Comparison of ENCODE assay signal across 8 cellular contexts in the genomic region with DNA sequence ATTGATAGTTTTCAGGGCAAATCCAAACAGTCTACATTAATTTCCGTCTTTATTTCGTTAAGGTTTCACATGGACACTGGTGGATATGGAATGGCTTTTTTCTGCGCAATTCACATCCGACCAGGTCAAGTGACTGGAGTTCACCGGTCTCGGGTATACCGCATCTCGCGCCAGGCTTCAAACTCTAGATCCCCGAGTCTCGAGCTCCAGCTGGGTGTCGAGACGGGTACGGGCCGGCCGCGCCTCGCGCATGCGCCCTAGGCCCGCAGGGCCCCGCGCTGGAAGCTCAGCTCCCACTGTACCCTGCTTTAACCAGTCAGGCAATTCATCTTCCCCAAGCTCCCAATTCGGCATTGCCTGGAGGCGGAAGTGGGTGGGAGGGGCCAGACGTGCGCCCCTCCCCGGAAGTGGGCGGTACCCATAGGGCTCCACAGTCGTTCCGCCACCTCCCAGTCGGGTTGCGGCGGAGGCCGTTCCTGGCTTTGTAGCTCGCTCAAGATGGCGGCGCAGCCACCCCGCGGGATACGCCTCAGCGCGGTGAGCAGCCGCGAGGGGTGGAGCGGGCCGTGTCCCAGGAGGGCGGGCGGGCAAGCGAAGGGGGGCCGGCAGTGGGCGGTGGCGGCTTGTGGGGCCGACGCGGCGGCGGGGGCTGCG. TPM values are rescaled to one million over a fixed set of nuclear protein-coding genes. Genes with fewer than 3 reads are reported as not detected.
DNase-seq lines count a peak whose midpoint lies in the region; ATAC-seq, FAIRE-seq and TF ChIP-seq lines count a peak whose summit lies in the region.

A gene with protein sequence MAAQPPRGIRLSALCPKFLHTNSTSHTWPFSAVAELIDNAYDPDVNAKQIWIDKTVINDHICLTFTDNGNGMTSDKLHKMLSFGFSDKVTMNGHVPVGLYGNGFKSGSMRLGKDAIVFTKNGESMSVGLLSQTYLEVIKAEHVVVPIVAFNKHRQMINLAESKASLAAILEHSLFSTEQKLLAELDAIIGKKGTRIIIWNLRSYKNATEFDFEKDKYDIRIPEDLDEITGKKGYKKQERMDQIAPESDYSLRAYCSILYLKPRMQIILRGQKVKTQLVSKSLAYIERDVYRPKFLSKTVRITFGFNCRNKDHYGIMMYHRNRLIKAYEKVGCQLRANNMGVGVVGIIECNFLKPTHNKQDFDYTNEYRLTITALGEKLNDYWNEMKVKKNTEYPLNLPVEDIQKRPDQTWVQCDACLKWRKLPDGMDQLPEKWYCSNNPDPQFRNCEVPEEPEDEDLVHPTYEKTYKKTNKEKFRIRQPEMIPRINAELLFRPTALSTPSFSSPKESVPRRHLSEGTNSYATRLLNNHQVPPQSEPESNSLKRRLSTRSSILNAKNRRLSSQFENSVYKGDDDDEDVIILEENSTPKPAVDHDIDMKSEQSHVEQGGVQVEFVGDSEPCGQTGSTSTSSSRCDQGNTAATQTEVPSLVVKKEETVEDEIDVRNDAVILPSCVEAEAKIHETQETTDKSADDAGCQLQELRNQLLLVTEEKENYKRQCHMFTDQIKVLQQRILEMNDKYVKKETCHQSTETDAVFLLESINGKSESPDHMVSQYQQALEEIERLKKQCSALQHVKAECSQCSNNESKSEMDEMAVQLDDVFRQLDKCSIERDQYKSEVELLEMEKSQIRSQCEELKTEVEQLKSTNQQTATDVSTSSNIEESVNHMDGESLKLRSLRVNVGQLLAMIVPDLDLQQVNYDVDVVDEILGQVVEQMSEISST (plus strand): TSS at position 431 of the 654 bp plus-strand sequence. CDS start 68 bp downstream, at position 499.

- DNase-seq in AG04450 (ENCODE audit: low read depth, low spot score), result peak; percentile 99
- peak; percentile 98 for DNase-seq in NCI-H2227 treated with DMSO at 0.1 percent for 48 hours (lab: John Stamatoyannopoulos, UW)
- DNase-seq in bronchial epithelial cell (ENCODE audit: low read depth), result peak; percentile 97

- peaks cover 5% of the 10 kb centered on the region for H3K36me3 ChIP-seq in bronchial epithelial cell (ENCODE audit: control insufficient read depth, insufficient read depth, low read length)
- H3K36me3 ChIP-seq in iPS-20b (ENCODE audit: insufficient read depth, low read depth, low read length), result peaks cover 4% of the 10 kb centered on the region; the same call in 1 of the 2 replicates

- POLR2A ChIA-PET in AG04450 (lab: Yijun Ruan, JAX), result interaction anchor here (0.5 to 2.3 kb wide), 19 partner anchors 16 to 268 kb away, joined by 3 to 15 read pairs (median 5); a partner anchor contains a TSS

- H3K4me3 ChIP-seq in AG04450 (ENCODE audit: low read depth, low read length), result peak within 1 kb of the TSS; percentile 80
- peak within 1 kb of the TSS; percentile 80 for H3K4me3 ChIP-seq in WI38 (ENCODE audit: low read depth, low read length)
- H3K4me3 ChIP-seq in bronchial epithelial cell (ENCODE audit: low read depth, low read length), result peak within 1 kb of the TSS; percentile 85
- H3K4me3 ChIP-seq in iPS-20b (ENCODE audit: low read length), result peak within 1 kb of the TSS; percentile 92
- peak within 1 kb of the TSS; percentile 54 to 95 (median 76) for H3K4me3 ChIP-seq in skin epidermis

- H3K9me3 ChIP-seq in AG04450 (ENCODE audit: control insufficient read depth, insufficient read depth, low read length) (no peaks in the 10 kb centered on the region; the same call in 1 of the 2 replicates), iPS-20b (ENCODE audit: insufficient read depth, low read depth, low read length) (no peaks in the 10 kb centered on the region)

- TF ChIP-seq CTCF in AG04450 (IDR thresholded peaks at IDR 0.05; ENCODE audit: low read depth, low read length) (no peak), WI38 (IDR thresholded peaks at IDR 0.05; ENCODE audit: low read depth, low read length) (no peak), bronchial epithelial cell (IDR thresholded peaks at IDR 0.05; ENCODE audit: insufficient read depth, low read length, severe bottlenecking) (no peak)

- peaks cover 5% of the 10 kb centered on the region; the same call in 1 of the 2 replicates for H3K4me1 ChIP-seq in iPS-20b (ENCODE audit: insufficient read depth, low read length)

- peak; percentile 58 for FAIRE-seq in bronchial epithelial cell (lab: Jason Lieb, UNC)

- H3K27ac ChIP-seq in AG04450 (ENCODE audit: low read depth, low read length), result peak within 1 kb of the TSS; percentile 94
- peak within 1 kb of the TSS; percentile 11 for H3K27ac ChIP-seq in iPS-20b (ENCODE audit: low read length)
- H3K27ac ChIP-seq in skin epidermis, result peak within 1 kb of the TSS; percentile 91 to 100 (median 98)

- peak within 1 kb of the TSS; percentile 81; the same call in 1 of the 2 replicates for H3K9ac ChIP-seq in iPS-20b (ENCODE audit: low read depth, low read length)

- ATAC-seq in GM18907 (IDR thresholded peaks at IDR 0.05; ENCODE audit: unreplicated experiment) (peak; percentile 88), HG03159 (IDR thresholded peaks at IDR 0.05; ENCODE audit: unreplicated experiment) (peak; percentile 90)

- H3K27me3 ChIP-seq in AG04450 (ENCODE audit: control insufficient read depth, insufficient read depth, low read length) (no peaks in the 10 kb centered on the region), bronchial epithelial cell (ENCODE audit: control insufficient read depth, insufficient read depth, low read length) (no peaks in the 10 kb centered on the region), iPS-20b (ENCODE audit: insufficient read depth, low read length) (no peaks in the 10 kb centered on the region)

- CTCF ChIA-PET in AG04450 (lab: Charles Lee), result interaction anchor here (0.6 to 1.0 kb wide), 3 partner anchors 22 to 60 kb away, joined by 3 read pairs; no protein-coding TSS in a partner anchor

RNA-seq across cellular contexts. Expression of the gene that starts here (rescaled TPM):
- polyA plus RNA-seq in AG04450 (2011; rRNA removed), result 20.7 and 31.6 TPM in 2 replicates
- polyA minus RNA-seq in AG04450 (2011; rRNA and poly(A)+ RNA removed), result 16.9 and 25.5 TPM in 2 replicates
- total RNA-seq in bronchial epithelial cell, result 54.7 and 60.8 TPM in 2 replicates

Comparison
In these comparisons a context has a peak if more than half of its experiments do, and no peak if none do; other contexts are left out.
1. Peak in every context shown above with its lines: DNase-seq, ATAC-seq, H3K4me3 ChIP-seq and H3K27ac ChIP-seq.
2. H3K27ac ChIP-seq: peak in every context shown above with its lines; median percentile 98 in skin epidermis; 94 in AG04450; 11 in iPS-20b.